In the genomic region with DNA sequence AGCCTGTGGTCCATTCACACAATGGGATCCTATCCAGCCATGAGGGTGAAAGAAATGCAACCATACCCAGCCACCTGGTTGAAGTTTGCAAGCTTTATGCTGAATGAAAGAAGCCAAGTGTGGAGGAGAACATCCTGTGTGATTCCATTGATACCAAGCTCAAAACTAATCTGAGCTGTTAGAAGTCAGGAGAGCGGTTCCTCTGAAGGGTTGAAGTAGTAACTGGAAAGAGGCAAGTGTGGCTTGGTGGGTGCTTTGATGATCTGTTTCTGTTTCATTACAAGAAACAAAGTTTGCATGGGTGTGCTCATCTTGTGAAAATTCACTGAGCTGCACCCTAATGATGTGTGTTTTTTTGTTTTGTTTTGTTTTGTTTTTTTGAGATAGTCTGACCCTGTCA, we compare ENCODE assay signal across 23 cellular contexts.
"Had no signal": no experiment of that assay in that cellular context is flagged by ENCODE, and none has a peak within 500 bp of the region (broad histone marks: within the 10 kb centered on the region; RNA-seq: fewer than 3 reads in every experiment).

No MANE protein-coding gene starts in this region.

- H3K27me3 ChIP-seq: brain microvascular endothelial cell had no signal

- H3K27ac Mint-ChIP-seq: activated CD8-positive, alpha-beta T cell treated with anti-CD3 and anti-CD28 coated beads for 36 hours; activated naive CD4-positive, alpha-beta T cell treated with anti-CD3 and anti-CD28 coated beads for 36 hours; activated naive CD8-positive, alpha-beta T cell; activated T-helper 2 cell treated with anti-CD3 and anti-CD28 coated beads, Interferon-gamma antibody, Interleukin-2, Interleukin-4, amounts not matched to agents 10 μg/mL and 5 μg/mL and 100 μg/mL, durations not matched to agents 14 hours and 24 hours and 36 hours; dendritic cell treated with granulocyte-macrophage colony-stimulating factor and Interleukin-4, amounts not matched to agents 40 ng/mL and 50 ng/mL, for 4 days; endodermal cell; WTC11 had no signal

- H3K36me3 ChIP-seq: brain microvascular endothelial cell had no signal

- H3K27ac ChIP-seq: brain microvascular endothelial cell, coronary artery, VCaP had no signal

- DNase-seq: activated CD4-positive, alpha-beta T cell treated with anti-CD3 and anti-CD28 coated beads for 1 hour; activated CD4-positive, alpha-beta T cell treated with anti-CD3 and anti-CD28 coated beads for 4 hours; activated CD4-positive, alpha-beta T cell treated with anti-CD3 and anti-CD28 coated beads, Interleukin-2, amount 50 U/mL, for 4 hours; activated CD8-positive, alpha-beta memory T cell treated with anti-CD3 and anti-CD28 coated beads for 24 hours; activated CD8-positive, alpha-beta T cell treated with anti-CD3 and anti-CD28 coated beads for 36 hours; activated effector memory CD4-positive, alpha-beta T cell treated with anti-CD3 and anti-CD28 coated beads, Interleukin-2, amount 50 U/mL, for 16 hours; activated naive CD4-positive, alpha-beta T cell treated with anti-CD3 and anti-CD28 coated beads for 36 hours; activated T-cell treated with anti-CD3 and anti-CD28 coated beads, Interleukin-2, amount 50 U/mL, for 4 hours; amniotic stem cell; anterior cingulate cortex; brain microvascular endothelial cell; dorsolateral prefrontal cortex; effector memory CD4-positive, alpha-beta T cell; endodermal cell; foreskin fibroblast; head of caudate nucleus had no signal

- H3K4me1 Mint-ChIP-seq: central memory CD8-positive, alpha-beta T cell had no signal

- H3K36me3 Mint-ChIP-seq: activated naive CD8-positive, alpha-beta T cell; WTC11 had no signal

- H3K9me3 Mint-ChIP-seq: activated CD8-positive, alpha-beta T cell treated with anti-CD3 and anti-CD28 coated beads for 36 hours; activated naive CD4-positive, alpha-beta T cell treated with anti-CD3 and anti-CD28 coated beads for 36 hours; activated T-cell treated with anti-CD3 and anti-CD28 coated beads, Interleukin-2, amount 50 U/mL, for 4 hours; activated T-helper 2 cell treated with anti-CD3 and anti-CD28 coated beads, Interferon-gamma antibody, Interleukin-2, Interleukin-4, amounts not matched to agents 10 μg/mL and 5 μg/mL and 100 μg/mL, durations not matched to agents 14 hours and 24 hours and 36 hours; central memory CD8-positive, alpha-beta T cell; dendritic cell treated with granulocyte-macrophage colony-stimulating factor and Interleukin-4, amounts not matched to agents 40 ng/mL and 50 ng/mL, for 4 days; endodermal cell had no signal

- H3K27me3 Mint-ChIP-seq: dendritic cell treated with granulocyte-macrophage colony-stimulating factor and Interleukin-4, amounts not matched to agents 40 ng/mL and 50 ng/mL, for 4 days had no signal

- H3K4me3 Mint-ChIP-seq: activated CD8-positive, alpha-beta T cell treated with anti-CD3 and anti-CD28 coated beads for 36 hours; activated naive CD4-positive, alpha-beta T cell treated with anti-CD3 and anti-CD28 coated beads for 36 hours; activated naive CD8-positive, alpha-beta T cell; activated T-cell treated with anti-CD3 and anti-CD28 coated beads, Interleukin-2, amount 50 U/mL, for 4 hours; central memory CD8-positive, alpha-beta T cell; dendritic cell treated with granulocyte-macrophage colony-stimulating factor and Interleukin-4, amounts not matched to agents 40 ng/mL and 50 ng/mL, for 4 days; endodermal cell; WTC11 had no signal

- H3K4me3 ChIP-seq: coronary artery, dorsolateral prefrontal cortex had no signal
